Comparison of ENCODE assay signal across 8 cellular contexts in the genomic region with DNA sequence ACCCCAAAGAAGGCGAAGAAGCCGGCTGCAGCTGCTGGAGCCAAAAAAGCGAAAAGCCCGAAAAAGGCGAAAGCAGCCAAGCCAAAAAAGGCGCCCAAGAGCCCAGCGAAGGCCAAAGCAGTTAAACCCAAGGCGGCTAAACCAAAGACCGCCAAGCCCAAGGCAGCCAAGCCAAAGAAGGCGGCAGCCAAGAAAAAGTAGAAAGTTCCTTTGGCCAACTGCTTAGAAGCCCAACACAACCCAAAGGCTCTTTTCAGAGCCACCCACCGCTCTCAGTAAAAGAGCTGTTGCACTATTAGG.
DNase-seq lines count a peak whose midpoint lies in the region; ATAC-seq and TF ChIP-seq lines count a peak whose summit lies in the region.

No MANE protein-coding gene starts in this region.

- H3K9me3 ChIP-seq in adrenal gland (replicated peaks in 1 of 3) = no peaks in the 10 kb centered on the region
- no peaks in the 10 kb centered on the region for H3K9me3 ChIP-seq in suprapubic skin

- no peaks in the 10 kb centered on the region for H3K9me3 Mint-ChIP-seq in stimulated activated naive CD8-positive, alpha-beta T cell treated with anti-CD3 and anti-CD28 coated beads, Interleukin-15, Interleukin-2, amounts not matched to agents 100 ng/mL and 50 ng/mL, for 24 hours
- no peaks in the 10 kb centered on the region for H3K9me3 Mint-ChIP-seq in immature natural killer cell

- TF ChIP-seq EP300 in suprapubic skin (IDR thresholded peaks at IDR 0.05) = no peak

- H3K27me3 ChIP-seq in adrenal gland = no peaks in the 10 kb centered on the region
- no peaks in the 10 kb centered on the region for H3K27me3 ChIP-seq in suprapubic skin

- no peak for DNase-seq in stimulated activated naive CD8-positive, alpha-beta T cell treated with anti-CD3 and anti-CD28 coated beads, Interleukin-15, Interleukin-2, amounts not matched to agents 100 U/mL and 50 U/mL, for 24 hours
- DNase-seq in adrenal gland (no peak), immature natural killer cell (no peak), suprapubic skin (ENCODE audit: low spot score in 2 of 2) (no peak)
- no peak for DNase-seq in central memory CD4-positive, alpha-beta T cell

- WGBS in adrenal gland, 4 donors = 0 to 2% (median 1%) methylated on average over 10 to 11 of the region's 11 CpGs
- WGBS in suprapubic skin = 0% methylated on average over 11 of the region's 11 CpGs

- intact Hi-C loops in adrenal gland (cut with DNase I) = loop anchor here in 1 of 2 donors (2.0 kb wide), 1 partner anchor 32 kb away; a partner anchor contains a TSS

- H3K27ac Mint-ChIP-seq in stimulated activated naive CD8-positive, alpha-beta T cell treated with anti-CD3 and anti-CD28 coated beads, Interleukin-15, Interleukin-2, amounts not matched to agents 100 ng/mL and 50 ng/mL, for 24 hours = peak overlapping the region; percentile 99
- peak overlapping the region; percentile 92 to 100 (median 96) for H3K27ac Mint-ChIP-seq in immature natural killer cell

- peak overlapping the region; percentile 48 to 79 (median 72) for H3K4me3 ChIP-seq in adrenal gland
- peak overlapping the region; percentile 71 for H3K4me3 ChIP-seq in suprapubic skin

- no peak for TF ChIP-seq POLR2A in adrenal gland (IDR thresholded peaks at IDR 0.05)
- TF ChIP-seq POLR2A in suprapubic skin (IDR thresholded peaks at IDR 0.05) = no peak

- no peaks in the 10 kb centered on the region for H3K27me3 Mint-ChIP-seq in stimulated activated naive CD8-positive, alpha-beta T cell treated with anti-CD3 and anti-CD28 coated beads, Interleukin-15, Interleukin-2, amounts not matched to agents 100 ng/mL and 50 ng/mL, for 24 hours
- peaks cover 28 to 41% (median 31%) of the 10 kb centered on the region in 3 donors for H3K27me3 Mint-ChIP-seq in immature natural killer cell (ENCODE audit: low read depth in 3 of 3)

- TF ChIP-seq CTCF in adrenal gland (IDR thresholded peaks at IDR 0.05) = no peak
- no peak for TF ChIP-seq CTCF in suprapubic skin (IDR thresholded peaks at IDR 0.05)

- no peak for ATAC-seq in stimulated activated naive CD8-positive, alpha-beta T cell treated with anti-CD3 and anti-CD28 coated beads, Interleukin-15, Interleukin-2, amounts not matched to agents 100 U/mL and 50 U/mL, for 24 hours
- ATAC-seq in GM21825 (IDR thresholded peaks at IDR 0.05; ENCODE audit: unreplicated experiment) = no peak
- no peak for ATAC-seq in HG02870 (IDR thresholded peaks at IDR 0.05; ENCODE audit: unreplicated experiment)

- H3K4me1 Mint-ChIP-seq in stimulated activated naive CD8-positive, alpha-beta T cell treated with anti-CD3 and anti-CD28 coated beads, Interleukin-15, Interleukin-2, amounts not matched to agents 100 ng/mL and 50 ng/mL, for 24 hours (ENCODE audit: low read depth) = peaks cover 62% of the 10 kb centered on the region
- peaks cover 40 to 53% of the 10 kb centered on the region in 2 donors for H3K4me1 Mint-ChIP-seq in immature natural killer cell

- H3K4me1 ChIP-seq in adrenal gland (replicated peaks in 1 of 2) (peaks cover 6 to 13% of the 10 kb centered on the region in 2 donors), suprapubic skin (peaks cover 23% of the 10 kb centered on the region)

- H3K36me3 Mint-ChIP-seq in stimulated activated naive CD8-positive, alpha-beta T cell treated with anti-CD3 and anti-CD28 coated beads, Interleukin-15, Interleukin-2, amounts not matched to agents 100 ng/mL and 50 ng/mL, for 24 hours (ENCODE audit: low read depth) = peaks cover 10% of the 10 kb centered on the region
- H3K36me3 Mint-ChIP-seq in immature natural killer cell = no peaks in the 10 kb centered on the region

- H3K36me3 ChIP-seq in adrenal gland (replicated peaks in 1 of 2) = no peaks in the 10 kb centered on the region
- no peaks in the 10 kb centered on the region for H3K36me3 ChIP-seq in suprapubic skin

- H3K4me3 Mint-ChIP-seq in stimulated activated naive CD8-positive, alpha-beta T cell treated with anti-CD3 and anti-CD28 coated beads, Interleukin-15, Interleukin-2, amounts not matched to agents 100 ng/mL and 50 ng/mL, for 24 hours = peak overlapping the region; percentile 95
- peak overlapping the region; percentile 94 to 100 (median 97) for H3K4me3 Mint-ChIP-seq in immature natural killer cell

- H3K27ac ChIP-seq in adrenal gland (peak overlapping the region; percentile 88 to 97 (median 95)), suprapubic skin (peak overlapping the region; percentile 89)
